Comparison of ENCODE assay signal across 34 cellular contexts in the genomic region with DNA sequence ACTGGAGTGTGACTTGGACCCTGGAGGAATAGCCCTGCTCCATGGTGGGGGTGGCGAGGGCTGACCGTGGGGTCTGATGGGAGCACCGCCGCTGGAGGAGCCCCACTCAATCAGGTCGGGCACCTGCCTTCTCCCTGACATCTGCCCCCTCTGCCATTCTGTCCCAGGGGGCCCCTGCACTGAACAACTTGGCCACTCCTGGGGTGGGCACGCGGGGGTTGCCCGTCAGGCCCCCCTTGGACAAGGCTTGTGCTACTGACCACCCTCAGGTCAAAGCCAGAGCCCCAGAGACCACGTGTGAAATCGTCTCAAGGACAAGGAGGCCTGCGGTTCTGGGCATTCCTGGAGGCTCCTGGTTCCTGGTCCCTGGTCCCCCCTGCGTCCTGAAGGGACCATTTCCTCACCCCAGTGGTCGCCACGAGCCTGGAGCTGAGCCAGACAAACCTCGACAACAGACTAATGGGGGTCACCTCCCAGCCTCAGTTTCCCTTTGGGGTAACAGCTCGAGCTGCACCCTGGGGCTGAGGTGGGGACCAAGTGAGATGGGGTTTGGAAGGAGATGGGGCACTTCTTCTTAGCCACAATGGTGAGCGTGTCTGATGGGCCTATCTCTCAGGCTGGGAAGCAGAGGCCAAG.
"Had no signal": no experiment of that assay in that cellular context is flagged by ENCODE, and none has a peak within 500 bp of the region (broad histone marks: within the 10 kb centered on the region; RNA-seq: fewer than 3 reads in every experiment).

No MANE protein-coding gene starts in this region.

- H3K4me3 ChIP-seq: adrenal gland, body of pancreas, breast epithelium, Peyer's patch, SJCRH30, SK-N-MC had no signal

- ATAC-seq: activated CD8-positive, alpha-beta T cell treated with anti-CD3 and anti-CD28 coated beads for 36 hours; activated T-cell treated with anti-CD3 and anti-CD28 coated beads, Interleukin-2, amount 50 U/mL, for 72 hours; activated T-helper 17 cell treated with anti-CD3 and anti-CD28 coated beads, Interleukin-2, amount 50 U/mL, for 72 hours; body of pancreas; PC-3 had no signal

- H3K27me3 Mint-ChIP-seq: activated CD8-positive, alpha-beta T cell treated with anti-CD3 and anti-CD28 coated beads for 36 hours had no signal

- DNase-seq: activated CD4-positive, alpha-beta T cell treated with anti-CD3 and anti-CD28 coated beads for 1 hour; activated CD4-positive, alpha-beta T cell treated with anti-CD3 and anti-CD28 coated beads for 48 hours; activated CD4-positive, alpha-beta T cell treated with anti-CD3 and anti-CD28 coated beads, Interleukin-2, amount 50 U/mL, for 4 hours; activated CD4-positive, CD25-positive, alpha-beta regulatory T cell; activated CD8-positive, alpha-beta T cell treated with anti-CD3 and anti-CD28 coated beads for 36 hours; activated effector memory CD4-positive, alpha-beta T cell treated with anti-CD3 and anti-CD28 coated beads, Interleukin-2, amount 50 U/mL, for 16 hours; activated naive CD4-positive, alpha-beta T cell; activated naive CD4-positive, alpha-beta T cell treated with anti-CD3 and anti-CD28 coated beads, Interleukin-2, amount 50 U/mL, for 16 hours; activated T-cell treated with anti-CD3 and anti-CD28 coated beads, Interleukin-2, amount 50 U/mL, for 1 hour; activated T-cell treated with anti-CD3 and anti-CD28 coated beads, Interleukin-2, amount 50 U/mL, for 72 hours; adrenal gland; body of pancreas; cerebellar nuclear complex; NCI-H1092 treated with DMSO at 0.1 percent for 48 hours; NCI-H1417; NCI-H146; NCI-H187; NCI-H2029 treated with DMSO at 0.1 percent for 48 hours; NCI-H2107; NCI-H2171; NCI-H510A; NCI-H526; NCI-H748 treated with DMSO at 0.1 percent for 48 hours; NK-92 treated with Interleukin-12 subunit alpha and Interleukin-12 subunit beta, amount 100 ng/mL, for 24 hours; PC-3; Peyer's patch; SHP77; SJCRH30; T1000; WERI-Rb-1 had no signal

- H3K27ac Mint-ChIP-seq: activated CD8-positive, alpha-beta T cell treated with anti-CD3 and anti-CD28 coated beads for 36 hours; activated T-cell treated with anti-CD3 and anti-CD28 coated beads, Interleukin-2, amount 50 U/mL, for 72 hours; activated T-helper 17 cell treated with anti-CD3 and anti-CD28 coated beads, Interleukin-2, amount 50 U/mL, for 72 hours had no signal

- H3K9me3 Mint-ChIP-seq: activated CD8-positive, alpha-beta T cell treated with anti-CD3 and anti-CD28 coated beads for 36 hours; activated T-cell treated with anti-CD3 and anti-CD28 coated beads, Interleukin-2, amount 50 U/mL, for 72 hours; activated T-helper 17 cell treated with anti-CD3 and anti-CD28 coated beads, Interleukin-2, amount 50 U/mL, for 72 hours had no signal

- H3K4me1 ChIP-seq: adrenal gland, body of pancreas, breast epithelium, Peyer's patch, SJCRH30 had no signal

- H3K4me3 Mint-ChIP-seq: activated CD8-positive, alpha-beta T cell treated with anti-CD3 and anti-CD28 coated beads for 36 hours; activated T-cell treated with anti-CD3 and anti-CD28 coated beads, Interleukin-2, amount 50 U/mL, for 72 hours; activated T-helper 17 cell treated with anti-CD3 and anti-CD28 coated beads, Interleukin-2, amount 50 U/mL, for 72 hours had no signal

- H3K27me3 ChIP-seq: adrenal gland, body of pancreas, Peyer's patch had no signal

- H3K9me3 ChIP-seq: adrenal gland, body of pancreas, breast epithelium, Peyer's patch, SJCRH30 had no signal

- H3K36me3 ChIP-seq: adrenal gland, breast epithelium, Peyer's patch, SJCRH30, WERI-Rb-1 had no signal

- H3K27ac ChIP-seq: body of pancreas, breast epithelium, Peyer's patch, RWPE1, SJCRH30, SK-N-MC, WERI-Rb-1 had no signal
